Comparison of ENCODE assay signal across 8 cellular contexts in the genomic region with DNA sequence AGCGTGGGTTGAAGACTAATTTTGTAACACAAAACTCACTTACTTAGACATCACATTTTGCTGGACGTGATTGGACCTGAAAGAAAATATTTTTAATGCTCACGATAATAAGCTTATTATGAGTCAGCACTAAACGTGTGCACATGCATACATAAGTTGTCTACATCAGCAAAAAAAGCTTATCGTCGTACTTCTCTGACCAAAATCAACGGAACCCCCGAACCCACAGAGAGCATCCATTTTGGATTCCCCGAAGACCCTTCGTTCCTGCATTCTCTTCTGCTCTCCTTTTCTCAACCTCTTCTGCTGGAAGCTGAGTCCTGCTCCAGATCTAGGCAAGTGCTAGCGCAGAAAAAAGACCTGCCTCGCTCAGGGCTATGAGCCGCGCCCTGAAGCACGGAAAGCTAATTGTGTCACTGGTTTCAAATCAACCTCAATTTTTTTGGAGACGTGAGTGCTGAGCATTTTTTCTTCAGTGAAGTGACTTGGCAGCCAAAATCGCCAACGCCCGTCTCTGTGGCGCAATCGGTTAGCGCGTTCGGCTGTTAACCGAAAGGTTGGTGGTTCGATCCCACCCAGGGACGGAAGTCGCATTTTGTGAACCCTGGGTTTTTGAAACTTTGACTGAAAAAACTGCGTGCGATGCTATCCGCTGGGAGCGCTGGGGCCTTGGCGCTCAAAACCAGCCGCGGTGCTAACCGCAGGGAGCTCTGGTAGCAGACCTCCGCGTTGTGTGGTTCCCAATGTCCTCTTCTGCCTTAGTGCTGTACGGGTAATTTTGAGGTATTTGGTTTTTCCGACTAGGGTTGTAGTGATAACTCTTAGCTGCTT. TPM values are rescaled to one million over a fixed set of nuclear protein-coding genes. Genes with fewer than 3 reads are reported as not detected.
DNase-seq lines count a peak whose midpoint lies in the region; ATAC-seq and TF ChIP-seq lines count a peak whose summit lies in the region.
"Not testable (repeated sequence)": the region's sequence is repeated elsewhere in the genome, so short reads cannot be mapped to it uniquely, and the experiment has no call there.

No MANE protein-coding gene starts in this region.

- peak overlapping the region; percentile 87 for H3K27ac ChIP-seq in CD8-positive, alpha-beta memory T cell (ENCODE audit: low read depth, low read length)
- not testable (repeated sequence) for H3K27ac ChIP-seq in endodermal cell (ENCODE audit: low read depth, low read length)

- H3K9me3 ChIP-seq in CD8-positive, alpha-beta memory T cell (ENCODE audit: low read length); NT2/D1 (ENCODE audit: insufficient read depth, low read length); endodermal cell (ENCODE audit: control insufficient read depth, low read length): not testable (repeated sequence)

- peak overlapping the region; percentile 95 to 99 (median 98) for H3K27ac Mint-ChIP-seq in CD8-positive, alpha-beta memory T cell
- H3K27ac Mint-ChIP-seq in endodermal cell (peak overlapping the region; percentile 80), mesothelial cell of epicardium (peak overlapping the region; percentile 17)

- H3K4me1 ChIP-seq in CD8-positive, alpha-beta memory T cell (ENCODE audit: insufficient read depth, low read length): peaks cover 36% of the 10 kb centered on the region
- not testable (repeated sequence) for H3K4me1 ChIP-seq in NT2/D1 (ENCODE audit: insufficient read depth, insufficient read length); endodermal cell (ENCODE audit: control insufficient read depth, insufficient read depth, low read length)

- H3K4me1 Mint-ChIP-seq in CD8-positive, alpha-beta memory T cell: peaks cover 50 to 61% (median 58%) of the 10 kb centered on the region in 3 donors
- not testable (repeated sequence) for H3K4me1 Mint-ChIP-seq in endodermal cell, mesothelial cell of epicardium

- ATAC-seq in GM19467 (IDR thresholded peaks at IDR 0.05; ENCODE audit: unreplicated experiment): peak; percentile 46
- peak; percentile 28 for ATAC-seq in HG03575 (IDR thresholded peaks at IDR 0.05; ENCODE audit: extremely low read depth, insufficient number of reproducible peaks, low FRiP score, unreplicated experiment)

- H3K9me3 Mint-ChIP-seq in CD8-positive, alpha-beta memory T cell: not testable (repeated sequence)
- peaks cover 14% of the 10 kb centered on the region for H3K9me3 Mint-ChIP-seq in endodermal cell
- peaks cover 11% of the 10 kb centered on the region for H3K9me3 Mint-ChIP-seq in mesothelial cell of epicardium

- H3K36me3 ChIP-seq in CD8-positive, alpha-beta memory T cell (ENCODE audit: insufficient read depth, low read length); NT2/D1 (ENCODE audit: insufficient read depth, insufficient read length, low read length); endodermal cell (ENCODE audit: control insufficient read depth, insufficient read depth, low read length): not testable (repeated sequence)

- peaks cover 0 to 11% of the 10 kb centered on the region in 2 donors for H3K27me3 Mint-ChIP-seq in CD8-positive, alpha-beta memory T cell
- peaks cover 26% of the 10 kb centered on the region for H3K27me3 Mint-ChIP-seq in endodermal cell (ENCODE audit: insufficient read depth)
- peaks cover 56% of the 10 kb centered on the region for H3K27me3 Mint-ChIP-seq in mesothelial cell of epicardium (ENCODE audit: low read depth)

- H3K27me3 ChIP-seq in CD8-positive, alpha-beta memory T cell (ENCODE audit: insufficient read depth, low read length, poor library complexity, severe bottlenecking); NT2/D1 (ENCODE audit: insufficient read depth, insufficient read length): not testable (repeated sequence)
- peaks cover 18% of the 10 kb centered on the region for H3K27me3 ChIP-seq in endodermal cell (ENCODE audit: control insufficient read depth, insufficient read depth, low read length, poor library complexity, severe bottlenecking)

- H3K4me3 ChIP-seq in CD8-positive, alpha-beta memory T cell (ENCODE audit: low read length): peak overlapping the region; percentile 87
- H3K4me3 ChIP-seq in NT2/D1 (ENCODE audit: insufficient read length, low read depth) (peak overlapping the region; percentile 75), endodermal cell (ENCODE audit: low read length) (peak overlapping the region; percentile 92)

- POLR2A ChIA-PET in CD8-positive, alpha-beta memory T cell (lab: Charles Lee): interaction anchor here (0.8 to 1.5 kb wide), 4 partner anchors 9 to 209 kb away, joined by 3 to 8 read pairs (median 4); partner anchors contain the start of genes DUSP12 and HSPA6

- peak overlapping the region; percentile 84 for H3K9ac ChIP-seq in NT2/D1 (ENCODE audit: insufficient read length, low read depth)
- peak overlapping the region; percentile 57 for H3K9ac ChIP-seq in endodermal cell (ENCODE audit: extremely low read depth, low read length, poor library complexity, severe bottlenecking)

- peak; percentile 28 for TF ChIP-seq CTCF in endodermal cell (conservative IDR thresholded peaks at IDR 0.05)
- TF ChIP-seq CTCF in mesothelial cell of epicardium (IDR thresholded peaks at IDR 0.05; ENCODE audit: unreplicated experiment): not testable (repeated sequence)

- CTCF ChIA-PET in CD8-positive, alpha-beta memory T cell (lab: Charles Lee): interaction anchor here (1.2 to 1.8 kb wide), 3 partner anchors 9 to 53 kb away, joined by 5 to 13 read pairs (median 5); partner anchors contain the start of gene HSPA6

- DNase-seq in CD8-positive, alpha-beta memory T cell: peak; percentile 71 to 92 (median 90)
- peak; percentile 94 for DNase-seq in NT2/D1 (ENCODE audit: low read depth, low spot score)
- peak; percentile 99 for DNase-seq in activated CD8-positive, alpha-beta memory T cell treated with anti-CD3 and anti-CD28 coated beads, Interleukin-2, amount 50 U/mL, for 24 hours (ENCODE audit: extremely low read depth)
- DNase-seq in endodermal cell: peak; percentile 96
- DNase-seq in mesothelial cell of epicardium (ENCODE audit: low spot score in 2 of 2, unreplicated experiment in 2 of 2): peak; percentile 41 to 79
- DNase-seq in stimulated activated CD8-positive, alpha-beta memory T cell treated with anti-CD3 and anti-CD28 coated beads, Interleukin-12 subunit alpha, Interleukin-12 subunit beta, amount 100 ng/mL, for 4 hours (ENCODE audit: low read depth): peak; percentile 81

- H3K36me3 Mint-ChIP-seq in CD8-positive, alpha-beta memory T cell; endodermal cell (ENCODE audit: low read depth); mesothelial cell of epicardium: not testable (repeated sequence)

- 1 to 2% methylated on average over 31 to 40 of the region's 40 CpGs for WGBS in endodermal cell (ENCODE audit: insufficient coverage in 1 of 2, insufficient read length in 1 of 2), 2 experiments

- H3K4me3 Mint-ChIP-seq in CD8-positive, alpha-beta memory T cell: peak overlapping the region; percentile 93 to 97 (median 95)
- H3K4me3 Mint-ChIP-seq in endodermal cell (peak overlapping the region; percentile 74), mesothelial cell of epicardium (peak overlapping the region; percentile 82)

RNA-seq across cellular contexts. Expression of gene FCGR3A, which starts 9.7 kb away (rescaled TPM):
- 1 to 10 TPM in 1 of 2 experiments, under 1 TPM in 1; 0.58 to 1.1 TPM for total RNA-seq in CD8-positive, alpha-beta memory T cell
- 44.6 TPM for polyA plus RNA-seq in CD8-positive, alpha-beta memory T cell
- total RNA-seq in endodermal cell: not detected
- not detected for polyA plus RNA-seq in endodermal cell (2013, experiment 1 of 2)
- not detected for polyA plus RNA-seq in endodermal cell (2013, experiment 2 of 2)
- total RNA-seq in mesothelial cell of epicardium: not detected in 3 replicates

RNA-seq across cellular contexts. Expression of gene HSPA6, which starts 15.6 kb away (rescaled TPM):
- 1 to 10 TPM in 1 of 2 experiments, under 1 TPM in 1; 0.90 to 1.3 TPM for total RNA-seq in CD8-positive, alpha-beta memory T cell
- 1.4 TPM for polyA plus RNA-seq in CD8-positive, alpha-beta memory T cell
- not detected for total RNA-seq in endodermal cell
- polyA plus RNA-seq in endodermal cell (2013, experiment 1 of 2): 0.68 TPM
- polyA plus RNA-seq in endodermal cell (2013, experiment 2 of 2): 0.83 TPM
- total RNA-seq in mesothelial cell of epicardium: 0.13 to 0.38 TPM (median 0.25 TPM) in 3 replicates

RNA-seq across cellular contexts. Expression of gene FCGR2A, which starts 34.7 kb away (rescaled TPM):
- total RNA-seq in CD8-positive, alpha-beta memory T cell: under 1 TPM; 0.46 to 0.82 TPM
- polyA plus RNA-seq in CD8-positive, alpha-beta memory T cell: not detected
- total RNA-seq in endodermal cell (not detected), mesothelial cell of epicardium (0.51 to 0.81 TPM (median 0.62 TPM) in 3 replicates)
- 0.32 TPM for polyA plus RNA-seq in endodermal cell (2013, experiment 1 of 2)
- polyA plus RNA-seq in endodermal cell (2013, experiment 2 of 2): 0.66 TPM

Comparison
In these comparisons a context has a peak if more than half of its experiments do, and no peak if none do; other contexts are left out.
1. H3K27ac Mint-ChIP-seq: peak in every context shown above with its lines; median percentile 98 in CD8-positive, alpha-beta memory T cell; 80 in endodermal cell; 17 in mesothelial cell of epicardium.